Comparison of ENCODE assay signal across 17 cellular contexts in genomic region chr5:108788142-108788541, GRCh38. TPM values are rescaled to one million over a fixed set of nuclear protein-coding genes. Genes with fewer than 3 reads are reported as not detected.
DNase-seq lines count a peak whose midpoint lies in the region; ATAC-seq and TF ChIP-seq lines count a peak whose summit lies in the region.
"Had no signal": no experiment of that assay in that cellular context is flagged by ENCODE, and none has a peak within 500 bp of the region (broad histone marks: within the 10 kb centered on the region; RNA-seq: fewer than 3 reads in every experiment).

No MANE protein-coding gene starts in this region.

- no TSS peak for BruUV-seq in PC-3 (replicated peaks; lab: Mats Ljungman, UMichigan)

- H3K79me2 ChIP-seq in PC-3 (ENCODE audit: low read length), result peaks cover 18% of the 10 kb centered on the region

- H3K27ac ChIP-seq in PC-3 (ENCODE audit: low read length) (no peak overlapping the region), temporal lobe (ENCODE audit: low read depth, low read length) (peak overlapping the region; percentile 51)
- H3K27ac ChIP-seq: colonic mucosa, parathyroid adenoma had no signal

- TF ChIP-seq CTCF in PC-3 (conservative IDR thresholded peaks at IDR 0.05; ENCODE audit: low read depth, low read length), result no peak

- no peaks in the 10 kb centered on the region for H3F3A ChIP-seq in PC-3 (ENCODE audit: low read length, unreplicated experiment)

- no peak overlapping the region for H3K4me3 ChIP-seq in PC-3 (ENCODE audit: low read length)
- H3K4me3 ChIP-seq: colonic mucosa had no signal

- CTCF ChIA-PET in PC-3 (lab: Charles Lee), result no interaction called here

- intact Hi-C loops in PC-3 (cut with micrococcal nuclease), result no loop called here

- no peaks in the 10 kb centered on the region for H3K9me2 ChIP-seq in PC-3 (replicated peaks; ENCODE audit: low read length)

- H2AFZ ChIP-seq in PC-3 (ENCODE audit: low read length), result no peak overlapping the region
- H2AFZ ChIP-seq: parathyroid adenoma had no signal

- peaks cover 6% of the 10 kb centered on the region for H3K4me1 ChIP-seq in PC-3 (ENCODE audit: insufficient read depth, low read length)
- H3K4me1 ChIP-seq: colonic mucosa, parathyroid adenoma had no signal

- H3K4me2 ChIP-seq in PC-3 (ENCODE audit: low read length), result no peak overlapping the region

- ATAC-seq in PC-3 (peak; percentile 31; the same call in 1 of the 2 replicates), GM18519 (IDR thresholded peaks at IDR 0.05; ENCODE audit: low FRiP score, unreplicated experiment) (no peak)
- ATAC-seq: stimulated activated memory B cell treated with anti-CD40 and anti-IgM and Interleukin-4, amounts not matched to agents 10 μg/mL and 1 μg/mL and 100 μg/mL, for 72 hours had no signal

- no peaks in the 10 kb centered on the region for H3K27me3 ChIP-seq in PC-3 (ENCODE audit: low read length)
- H3K27me3 ChIP-seq: colonic mucosa had no signal

- H3K9ac ChIP-seq in PC-3 (ENCODE audit: low read length), result no peak overlapping the region
- H3K9ac ChIP-seq: parathyroid adenoma had no signal

- H3K36me3 ChIP-seq in PC-3 (ENCODE audit: low read depth, low read length), result peaks cover 19% of the 10 kb centered on the region
- H3K36me3 ChIP-seq: colonic mucosa had no signal

- 0 out of 2 replicates have a peak, but pooled peaks cover 4% of the 10 kb centered on the region for H3K9me3 ChIP-seq in PC-3 (ENCODE audit: low read length)
- H3K9me3 ChIP-seq: colonic mucosa had no signal

- POLR2A ChIA-PET in PC-3 (lab: Charles Lee; ENCODE audit: unreplicated experiment), result interaction anchor here (0.6 kb wide), 1 partner anchor 39 kb away, joined by 3 read pairs; no protein-coding TSS in a partner anchor

- H4K20me1 ChIP-seq in PC-3 (ENCODE audit: low read length), result no peaks in the 10 kb centered on the region

- DNase-seq in PC-3 (no peak), fibroblast of gingiva (ENCODE audit: low read depth) (peak; percentile 44), midbrain (lab: John Stamatoyannopoulos, UW) (peak; percentile 43), Kasumi-1 (lab: John Stamatoyannopoulos, UW) (no peak), kidney glomerular epithelial cell (lab: John Stamatoyannopoulos, UW) (no peak), T1000 (lab: John Stamatoyannopoulos, UW) (no peak)
- DNase-seq: activated naive CD4-positive, alpha-beta T cell treated with anti-CD3 and anti-CD28 coated beads, Interleukin-2, amount 10 ng/mL, durations not matched to agents 7 days and 5 days; CD4-positive, alpha-beta memory T cell; colonic mucosa; HCEC 1CT; NCI-H1105; NCI-H69; SHP77 treated with DMSO at 0.1 percent for 48 hours had no signal

RNA-seq across cellular contexts. Expression of gene FER, which starts 40.4 kb away (rescaled TPM):
- 19.4 and 20.2 TPM in 2 replicates for total RNA-seq in PC-3 (2014; rRNA removed)
- 63.7 TPM for total RNA-seq in temporal lobe

Comparison
In these comparisons a context has a peak if more than half of its experiments do, and no peak if none do; other contexts are left out.
1. DNase-seq: peak in fibroblast of gingiva (single experiment) and midbrain (single experiment); none in PC-3 (single experiment), Kasumi-1 (0 of 2), kidney glomerular epithelial cell (single experiment) and T1000 (single experiment).